In the genomic region with DNA sequence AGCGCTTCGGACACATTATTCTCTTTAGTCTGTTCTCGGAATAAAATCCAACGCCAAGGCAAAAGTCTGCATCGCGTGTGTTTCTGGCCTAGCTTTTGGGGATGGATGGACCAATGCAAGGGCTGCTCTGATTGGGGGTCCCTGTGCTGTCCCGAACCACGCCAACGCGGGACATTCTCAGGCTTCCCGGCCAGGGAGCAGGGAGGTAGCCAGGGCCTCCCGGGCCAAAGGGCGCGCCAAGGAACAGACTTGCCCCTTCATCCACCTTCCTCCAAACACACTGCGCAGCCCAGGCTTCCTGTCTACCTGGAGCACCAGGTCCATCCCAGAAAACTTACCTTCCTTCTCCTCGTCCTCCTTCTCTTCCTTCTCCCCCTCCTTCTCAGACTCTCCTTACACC, we compare ENCODE assay signal across 1 cellular context.
TF ChIP-seq lines count a peak whose summit lies in the region.

No MANE protein-coding gene starts in this region.

TF ChIP-seq in IMR-90, 13 proteins besides CTCF, POLR2A, EP300 and RAD21:
- no peak for TF ChIP-seq MAZ (IDR thresholded peaks at IDR 0.05; ENCODE audit: borderline replicate concordance, low read depth, low read length)
- TF ChIP-seq MXI1 (IDR thresholded peaks at IDR 0.05; ENCODE audit: borderline replicate concordance, low read depth, low read length): no peak
- no peak for TF ChIP-seq RCOR1 (IDR thresholded peaks at IDR 0.05; ENCODE audit: insufficient replicate concordance, low read length)
- no peak for TF ChIP-seq SMC3 (IDR thresholded peaks at IDR 0.05; ENCODE audit: low read depth, low read length)
- no peak for TF ChIP-seq BHLHE40 (IDR thresholded peaks at IDR 0.05; ENCODE audit: low read depth, low read length)
- no peak for TF ChIP-seq CHD1 (IDR thresholded peaks at IDR 0.05; ENCODE audit: low read depth, low read length)
- TF ChIP-seq FOS (IDR thresholded peaks at IDR 0.05; ENCODE audit: low read depth, low read length): no peak
- no peak for TF ChIP-seq MAFK (IDR thresholded peaks at IDR 0.05; ENCODE audit: low read depth, low read length)
- TF ChIP-seq, protein P1, sequence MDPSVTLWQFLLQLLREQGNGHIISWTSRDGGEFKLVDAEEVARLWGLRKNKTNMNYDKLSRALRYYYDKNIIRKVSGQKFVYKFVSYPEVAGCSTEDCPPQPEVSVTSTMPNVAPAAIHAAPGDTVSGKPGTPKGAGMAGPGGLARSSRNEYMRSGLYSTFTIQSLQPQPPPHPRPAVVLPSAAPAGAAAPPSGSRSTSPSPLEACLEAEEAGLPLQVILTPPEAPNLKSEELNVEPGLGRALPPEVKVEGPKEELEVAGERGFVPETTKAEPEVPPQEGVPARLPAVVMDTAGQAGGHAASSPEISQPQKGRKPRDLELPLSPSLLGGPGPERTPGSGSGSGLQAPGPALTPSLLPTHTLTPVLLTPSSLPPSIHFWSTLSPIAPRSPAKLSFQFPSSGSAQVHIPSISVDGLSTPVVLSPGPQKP (IDR thresholded peaks at IDR 0.05; ENCODE audit: borderline replicate concordance, low read depth, low read length): no peak
- TF ChIP-seq, protein P2, sequence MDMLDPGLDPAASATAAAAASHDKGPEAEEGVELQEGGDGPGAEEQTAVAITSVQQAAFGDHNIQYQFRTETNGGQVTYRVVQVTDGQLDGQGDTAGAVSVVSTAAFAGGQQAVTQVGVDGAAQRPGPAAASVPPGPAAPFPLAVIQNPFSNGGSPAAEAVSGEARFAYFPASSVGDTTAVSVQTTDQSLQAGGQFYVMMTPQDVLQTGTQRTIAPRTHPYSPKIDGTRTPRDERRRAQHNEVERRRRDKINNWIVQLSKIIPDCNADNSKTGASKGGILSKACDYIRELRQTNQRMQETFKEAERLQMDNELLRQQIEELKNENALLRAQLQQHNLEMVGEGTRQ (IDR thresholded peaks at IDR 0.05; ENCODE audit: low read depth, low read length): no peak
- no peak for TF ChIP-seq NFE2L2 (IDR thresholded peaks at IDR 0.05; ENCODE audit: low read depth, low read length)
- no peak for TF ChIP-seq RFX5 (IDR thresholded peaks at IDR 0.05; ENCODE audit: low read depth, low read length)
- no peak for TF ChIP-seq CEBPB (IDR thresholded peaks at IDR 0.05; ENCODE audit: low read depth, low read length)
